ENCODE assay signal across 1 cellular context in genomic region chr2:158772306-158773078, GRCh38.
TF ChIP-seq lines count a peak whose summit lies in the region.

No MANE protein-coding gene starts in this region.

TF ChIP-seq in GM23338, 12 proteins besides CTCF, POLR2A, EP300 and RAD21 (continued from another document):
- TF ChIP-seq REST (IDR thresholded peaks at IDR 0.05; ENCODE audit: unreplicated experiment) = no peak
- TF ChIP-seq, protein P1, sequence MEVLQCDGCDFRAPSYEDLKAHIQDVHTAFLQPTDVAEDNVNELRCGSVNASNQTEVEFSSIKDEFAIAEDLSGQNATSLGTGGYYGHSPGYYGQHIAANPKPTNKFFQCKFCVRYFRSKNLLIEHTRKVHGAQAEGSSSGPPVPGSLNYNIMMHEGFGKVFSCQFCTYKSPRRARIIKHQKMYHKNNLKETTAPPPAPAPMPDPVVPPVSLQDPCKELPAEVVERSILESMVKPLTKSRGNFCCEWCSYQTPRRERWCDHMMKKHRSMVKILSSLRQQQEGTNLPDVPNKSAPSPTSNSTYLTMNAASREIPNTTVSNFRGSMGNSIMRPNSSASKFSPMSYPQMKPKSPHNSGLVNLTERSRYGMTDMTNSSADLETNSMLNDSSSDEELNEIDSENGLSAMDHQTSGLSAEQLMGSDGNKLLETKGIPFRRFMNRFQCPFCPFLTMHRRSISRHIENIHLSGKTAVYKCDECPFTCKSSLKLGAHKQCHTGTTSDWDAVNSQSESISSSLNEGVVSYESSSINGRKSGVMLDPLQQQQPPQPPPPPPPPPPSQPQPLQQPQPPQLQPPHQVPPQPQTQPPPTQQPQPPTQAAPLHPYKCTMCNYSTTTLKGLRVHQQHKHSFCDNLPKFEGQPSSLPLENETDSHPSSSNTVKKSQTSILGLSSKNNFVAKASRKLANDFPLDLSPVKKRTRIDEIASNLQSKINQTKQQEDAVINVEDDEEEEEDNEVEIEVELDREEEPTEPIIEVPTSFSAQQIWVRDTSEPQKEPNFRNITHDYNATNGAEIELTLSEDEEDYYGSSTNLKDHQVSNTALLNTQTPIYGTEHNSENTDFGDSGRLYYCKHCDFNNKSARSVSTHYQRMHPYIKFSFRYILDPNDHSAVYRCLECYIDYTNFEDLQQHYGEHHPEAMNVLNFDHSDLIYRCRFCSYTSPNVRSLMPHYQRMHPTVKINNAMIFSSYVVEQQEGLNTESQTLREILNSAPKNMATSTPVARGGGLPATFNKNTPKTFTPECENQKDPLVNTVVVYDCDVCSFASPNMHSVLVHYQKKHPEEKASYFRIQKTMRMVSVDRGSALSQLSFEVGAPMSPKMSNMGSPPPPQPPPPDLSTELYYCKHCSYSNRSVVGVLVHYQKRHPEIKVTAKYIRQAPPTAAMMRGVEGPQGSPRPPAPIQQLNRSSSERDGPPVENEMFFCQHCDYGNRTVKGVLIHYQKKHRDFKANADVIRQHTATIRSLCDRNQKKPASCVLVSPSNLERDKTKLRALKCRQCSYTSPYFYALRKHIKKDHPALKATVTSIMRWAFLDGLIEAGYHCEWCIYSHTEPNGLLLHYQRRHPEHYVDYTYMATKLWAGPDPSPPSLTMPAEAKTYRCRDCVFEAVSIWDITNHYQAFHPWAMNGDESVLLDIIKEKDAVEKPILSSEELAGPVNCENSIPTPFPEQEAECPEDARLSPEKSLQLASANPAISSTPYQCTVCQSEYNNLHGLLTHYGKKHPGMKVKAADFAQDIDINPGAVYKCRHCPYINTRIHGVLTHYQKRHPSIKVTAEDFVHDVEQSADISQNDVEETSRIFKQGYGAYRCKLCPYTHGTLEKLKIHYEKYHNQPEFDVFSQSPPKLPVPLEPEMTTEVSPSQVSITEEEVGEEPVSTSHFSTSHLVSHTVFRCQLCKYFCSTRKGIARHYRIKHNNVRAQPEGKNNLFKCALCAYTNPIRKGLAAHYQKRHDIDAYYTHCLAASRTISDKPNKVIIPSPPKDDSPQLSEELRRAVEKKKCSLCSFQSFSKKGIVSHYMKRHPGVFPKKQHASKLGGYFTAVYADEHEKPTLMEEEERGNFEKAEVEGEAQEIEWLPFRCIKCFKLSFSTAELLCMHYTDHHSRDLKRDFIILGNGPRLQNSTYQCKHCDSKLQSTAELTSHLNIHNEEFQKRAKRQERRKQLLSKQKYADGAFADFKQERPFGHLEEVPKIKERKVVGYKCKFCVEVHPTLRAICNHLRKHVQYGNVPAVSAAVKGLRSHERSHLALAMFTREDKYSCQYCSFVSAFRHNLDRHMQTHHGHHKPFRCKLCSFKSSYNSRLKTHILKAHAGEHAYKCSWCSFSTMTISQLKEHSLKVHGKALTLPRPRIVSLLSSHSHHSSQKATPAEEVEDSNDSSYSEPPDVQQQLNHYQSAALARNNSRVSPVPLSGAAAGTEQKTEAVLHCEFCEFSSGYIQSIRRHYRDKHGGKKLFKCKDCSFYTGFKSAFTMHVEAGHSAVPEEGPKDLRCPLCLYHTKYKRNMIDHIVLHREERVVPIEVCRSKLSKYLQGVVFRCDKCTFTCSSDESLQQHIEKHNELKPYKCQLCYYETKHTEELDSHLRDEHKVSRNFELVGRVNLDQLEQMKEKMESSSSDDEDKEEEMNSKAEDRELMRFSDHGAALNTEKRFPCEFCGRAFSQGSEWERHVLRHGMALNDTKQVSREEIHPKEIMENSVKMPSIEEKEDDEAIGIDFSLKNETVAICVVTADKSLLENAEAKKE (CRISPR knock-in tag; IDR thresholded peaks at IDR 0.05) = no peak
TF ChIP-seq in GM23338: peak in this region for 0.
